In genomic region chr17:45048795-45049563, GRCh38 we compare ENCODE assay signal across 1 cellular context.
TF ChIP-seq lines count a peak whose summit lies in the region.

No MANE protein-coding gene starts in this region.

TF ChIP-seq in liver, 16 proteins besides CTCF, POLR2A, EP300 and RAD21 (continued from another document):
- TF ChIP-seq YY1 (IDR thresholded peaks at IDR 0.05): no peak
- no peak for TF ChIP-seq HNF4A (conservative IDR thresholded peaks at IDR 0.05)
- no peak for TF ChIP-seq FOXA1 (IDR thresholded peaks at IDR 0.05)
